In genomic region chr16:54931757-54932660, GRCh38 we compare ENCODE assay signal across 9 cellular contexts. TPM values are rescaled to one million over a fixed set of nuclear protein-coding genes. Genes with fewer than 3 reads are reported as not detected.
DNase-seq lines count a peak whose midpoint lies in the region; ATAC-seq and TF ChIP-seq lines count a peak whose summit lies in the region.
"Had no signal": no experiment of that assay in that cellular context is flagged by ENCODE, and none has a peak within 500 bp of the region (broad histone marks: within the 10 kb centered on the region; RNA-seq: fewer than 3 reads in every experiment).

No MANE protein-coding gene starts in this region.

- H3K4me2 ChIP-seq in smooth muscle cell, result peak overlapping the region; percentile 94

- H3K4me3 Mint-ChIP-seq in T-helper 17 cell, result peak overlapping the region; percentile 71

- peaks cover 65% of the 10 kb centered on the region for H3K27me3 Mint-ChIP-seq in T-helper 17 cell

- no peaks in the 10 kb centered on the region for H3K36me3 ChIP-seq in smooth muscle cell (ENCODE audit: low read depth)
- H3K36me3 ChIP-seq: spleen had no signal

- peak; percentile 38 for DNase-seq in NCI-H1105 treated with DMSO at 0.1 percent for 48 hours (lab: John Stamatoyannopoulos, UW)
- no peak for DNase-seq in NCI-H1105 (lab: John Stamatoyannopoulos, UW)
- no peak for DNase-seq in T-helper 17 cell
- DNase-seq in fibroblast of villous mesenchyme (ENCODE audit: low read depth), result no peak
- no peak for DNase-seq in smooth muscle cell (lab: John Stamatoyannopoulos, UW; ENCODE audit: unreplicated experiment)
- no peak for DNase-seq in NCI-H2081 (lab: John Stamatoyannopoulos, UW)
- no peak for DNase-seq in ureter (ENCODE audit: low spot score)
- DNase-seq in LoVo (ENCODE audit: low spot score), result no peak
- DNase-seq: spleen had no signal

- peaks cover 11% of the 10 kb centered on the region for H3K36me3 Mint-ChIP-seq in T-helper 17 cell (ENCODE audit: low read depth)

- H3K27ac ChIP-seq in smooth muscle cell (ENCODE audit: low read depth), result no peak overlapping the region
- H3K27ac ChIP-seq: spleen had no signal

- no peak overlapping the region for H3K9ac ChIP-seq in smooth muscle cell (ENCODE audit: low read depth)

- H3K79me2 ChIP-seq in smooth muscle cell (ENCODE audit: low read depth), result no peaks in the 10 kb centered on the region

- H2AFZ ChIP-seq in smooth muscle cell (ENCODE audit: low read depth), result peak overlapping the region; percentile 78

- ATAC-seq in T-helper 17 cell, result no peak

- H4K20me1 ChIP-seq in smooth muscle cell (ENCODE audit: low read depth), result peaks cover 53% of the 10 kb centered on the region

- no peaks in the 10 kb centered on the region for H3F3A ChIP-seq in smooth muscle cell (ENCODE audit: low read depth)

- H3K27me3 ChIP-seq in smooth muscle cell (ENCODE audit: low read depth), result peaks cover 61% of the 10 kb centered on the region

- no peak for TF ChIP-seq CTCF in fibroblast of villous mesenchyme (IDR thresholded peaks at IDR 0.05; ENCODE audit: insufficient read depth, low read depth, low read length)
- TF ChIP-seq CTCF in smooth muscle cell (IDR thresholded peaks at IDR 0.05; ENCODE audit: borderline replicate concordance, insufficient read depth, poor library complexity, severe bottlenecking), result no peak

- H3K27ac Mint-ChIP-seq in T-helper 17 cell, result peak overlapping the region; percentile 56

- H3K9me3 ChIP-seq in T-helper 17 cell (ENCODE audit: control insufficient read depth, low read length, poor library complexity, severe bottlenecking) (no peaks in the 10 kb centered on the region), smooth muscle cell (replicated peaks; ENCODE audit: low read depth) (no peaks in the 10 kb centered on the region)

- H3K4me1 ChIP-seq in smooth muscle cell (ENCODE audit: low read depth), result peaks cover 45% of the 10 kb centered on the region

- peaks cover 29% of the 10 kb centered on the region for H3K4me1 Mint-ChIP-seq in T-helper 17 cell

- 5% methylated on average over 61 of the region's 61 CpGs for WGBS in smooth muscle cell (ENCODE audit: low lambda C conversion rate)

- H3K4me3 ChIP-seq in fibroblast of villous mesenchyme (ENCODE audit: low read depth, low read length) (peak overlapping the region; percentile 67), smooth muscle cell (peak overlapping the region; percentile 58)

RNA-seq across cellular contexts. Expression of gene IRX5, which starts 1.3 kb away (rescaled TPM):
- under 1 TPM in 1 of 2 donors, not detected in 1; 0.15 TPM for total RNA-seq in T-helper 17 cell
- total RNA-seq in fibroblast of villous mesenchyme, result under 0.01 TPM in 1 of 2 replicates, not detected in the other
- 2.3 and 2.7 TPM in 2 replicates for total RNA-seq in smooth muscle cell
- 1.5 TPM in 1 of 2 replicates, not detected in the other for polyA plus RNA-seq in smooth muscle cell
- 0.42 TPM for total RNA-seq in ureter
- total RNA-seq: spleen had no signal
- polyA plus RNA-seq: spleen had no signal
